In genomic region chr21:33902349-33902748, GRCh38 we compare ENCODE assay signal across 17 cellular contexts. TPM values are rescaled to one million over a fixed set of nuclear protein-coding genes. Genes with fewer than 3 reads are reported as not detected.
DNase-seq lines count a peak whose midpoint lies in the region; ATAC-seq and TF ChIP-seq lines count a peak whose summit lies in the region.
"Had no signal": no experiment of that assay in that cellular context is flagged by ENCODE, and none has a peak within 500 bp of the region (broad histone marks: within the 10 kb centered on the region; RNA-seq: fewer than 3 reads in every experiment).

No MANE protein-coding gene starts in this region.

- H3K9me3 ChIP-seq in H9 (ENCODE audit: control insufficient read depth, low read depth, low read length) (no peaks in the 10 kb centered on the region), psoas muscle (no peaks in the 10 kb centered on the region)
- H3K9me3 ChIP-seq: gastroesophageal sphincter, prostate gland had no signal

- H3K4me1 ChIP-seq in H9 (ENCODE audit: insufficient read depth, low read length) = no peaks in the 10 kb centered on the region
- peaks cover 6% of the 10 kb centered on the region for H3K4me1 ChIP-seq in psoas muscle
- H3K4me1 ChIP-seq: prostate gland had no signal

- no CpG with 5 or more reads among the region's 6 CpGs for WGBS in H9 (ENCODE audit: extremely low coverage, insufficient read length, low lambda C conversion rate)
- WGBS in psoas muscle, 3 donors = 44 to 63% (median 47%) methylated on average over 6 of the region's 6 CpGs

- no peak overlapping the region for H2AK5ac ChIP-seq in H9 (ENCODE audit: insufficient read length, low read length)

- ATAC-seq in left cardiac atrium = peak; percentile 28 to 48
- peak; percentile 77 to 87 (median 81) for ATAC-seq in psoas muscle
- no peak for ATAC-seq in GM18873 (IDR thresholded peaks at IDR 0.05; ENCODE audit: low FRiP score, unreplicated experiment)
- ATAC-seq: effector memory CD8-positive, alpha-beta T cell had no signal

- no peak overlapping the region for H3K18ac ChIP-seq in H9 (ENCODE audit: insufficient read length, low read depth, low read length)

- H4K8ac ChIP-seq in H9 (replicated peaks; ENCODE audit: insufficient read length, low read depth, low read length) = no peak overlapping the region

- H4K20me1 ChIP-seq in H9 (ENCODE audit: control insufficient read depth, insufficient read depth, insufficient read length) = no peaks in the 10 kb centered on the region

- no peak overlapping the region for H3K27ac ChIP-seq in H9 (ENCODE audit: insufficient read length, low read depth, low read length)
- H3K27ac ChIP-seq in psoas muscle = peak overlapping the region; percentile 57
- H3K27ac ChIP-seq: prostate gland, VCaP had no signal

- H3K79me1 ChIP-seq in H9 (ENCODE audit: insufficient read depth, low read depth, low read length, poor library complexity, severe bottlenecking) = no peaks in the 10 kb centered on the region

- H3T11ph ChIP-seq in H9 (ENCODE audit: low read length) = no peak overlapping the region

- no peaks in the 10 kb centered on the region for H3K9me3 Mint-ChIP-seq in H9
- no peaks in the 10 kb centered on the region for H3K9me3 Mint-ChIP-seq in activated T-helper 2 cell treated with anti-CD3 and anti-CD28 coated beads, Interferon-gamma antibody, Interleukin-2, Interleukin-4, amounts not matched to agents 10 μg/mL and 5 μg/mL and 100 μg/mL, durations not matched to agents 14 hours and 24 hours and 36 hours
- H3K9me3 Mint-ChIP-seq: activated CD4-positive, alpha-beta T cell treated with anti-CD3 and anti-CD28 coated beads, Interleukin-2, amount 10 ng/mL, durations not matched to agents 7 days and 5 days; activated naive CD4-positive, alpha-beta T cell treated with anti-CD3 and anti-CD28 coated beads, Interleukin-2, amount 50 U/mL, for 24 hours; CD14-positive monocyte; effector memory CD8-positive, alpha-beta T cell; HFFc6 had no signal

- H3K23ac ChIP-seq in H9 (ENCODE audit: insufficient read length, low read depth, low read length) = no peak overlapping the region

- H3K4me1 Mint-ChIP-seq in H9 = peaks cover 4 to 6% of the 10 kb centered on the region in 2 experiments; a peak in 3 of 4 replicates
- H3K4me1 Mint-ChIP-seq in activated T-helper 2 cell treated with anti-CD3 and anti-CD28 coated beads, Interferon-gamma antibody, Interleukin-2, Interleukin-4, amounts not matched to agents 10 μg/mL and 5 μg/mL and 100 μg/mL, durations not matched to agents 14 hours and 24 hours and 36 hours (ENCODE audit: low read depth) = peaks cover 12% of the 10 kb centered on the region
- H3K4me1 Mint-ChIP-seq: activated naive CD4-positive, alpha-beta T cell treated with anti-CD3 and anti-CD28 coated beads, Interleukin-2, amount 50 U/mL, for 24 hours; CD14-positive monocyte had no signal

- H2BK5ac ChIP-seq in H9 (ENCODE audit: insufficient read length, low read length) = no peak overlapping the region

- H3K36me3 ChIP-seq in psoas muscle (ENCODE audit: insufficient read depth in 1 of 2, low read depth in 1 of 2) = peaks cover 15 to 85% of the 10 kb centered on the region in 2 donors

- no peak overlapping the region for H3K4me3 Mint-ChIP-seq in H9
- H3K4me3 Mint-ChIP-seq in activated T-helper 2 cell treated with anti-CD3 and anti-CD28 coated beads, Interferon-gamma antibody, Interleukin-2, Interleukin-4, amounts not matched to agents 10 μg/mL and 5 μg/mL and 100 μg/mL, durations not matched to agents 14 hours and 24 hours and 36 hours (ENCODE audit: low read depth) = no peak overlapping the region
- H3K4me3 Mint-ChIP-seq: activated CD4-positive, alpha-beta T cell treated with anti-CD3 and anti-CD28 coated beads, Interleukin-2, amount 10 ng/mL, durations not matched to agents 7 days and 5 days; activated naive CD4-positive, alpha-beta T cell treated with anti-CD3 and anti-CD28 coated beads, Interleukin-2, amount 50 U/mL, for 24 hours; CD14-positive monocyte; effector memory CD8-positive, alpha-beta T cell; HFFc6; IgD-negative memory B cell had no signal

- no peak overlapping the region for H2BK12ac ChIP-seq in H9 (ENCODE audit: insufficient read length, low read depth, low read length)

- H3K56ac ChIP-seq in H9 (ENCODE audit: insufficient read length, low read depth, low read length) = no peak overlapping the region

- H3K4me3 ChIP-seq in psoas muscle = no peak overlapping the region
- H3K4me3 ChIP-seq: gastroesophageal sphincter, prostate gland had no signal

- no peak overlapping the region for H4K5ac ChIP-seq in H9 (ENCODE audit: insufficient read length, low read depth, low read length)

- H2AFZ ChIP-seq in H9 (ENCODE audit: low read length) = no peak overlapping the region

- H2BK20ac ChIP-seq in H9 (ENCODE audit: low read depth, low read length, poor library complexity, severe bottlenecking) = no peak overlapping the region

- no peak overlapping the region for H4K91ac ChIP-seq in H9 (ENCODE audit: insufficient read length, low read depth, low read length)

- peaks cover 25 to 52% (median 46%) of the 10 kb centered on the region in 3 experiments; a peak in 6 of 7 replicates for H3K36me3 Mint-ChIP-seq in H9 (ENCODE audit: insufficient read depth in 1 of 3, low read depth in 3 of 3)
- H3K36me3 Mint-ChIP-seq in activated T-helper 2 cell treated with anti-CD3 and anti-CD28 coated beads, Interferon-gamma antibody, Interleukin-2, Interleukin-4, amounts not matched to agents 10 μg/mL and 5 μg/mL and 100 μg/mL, durations not matched to agents 14 hours and 24 hours and 36 hours (ENCODE audit: low read depth) = peaks cover 64% of the 10 kb centered on the region

- H3K27me3 Mint-ChIP-seq in H9 (ENCODE audit: low read depth) = no peaks in the 10 kb centered on the region
- no peaks in the 10 kb centered on the region for H3K27me3 Mint-ChIP-seq in activated T-helper 2 cell treated with anti-CD3 and anti-CD28 coated beads, Interferon-gamma antibody, Interleukin-2, Interleukin-4, amounts not matched to agents 10 μg/mL and 5 μg/mL and 100 μg/mL, durations not matched to agents 14 hours and 24 hours and 36 hours (ENCODE audit: low read depth)
- H3K27me3 Mint-ChIP-seq: activated CD4-positive, alpha-beta T cell treated with anti-CD3 and anti-CD28 coated beads, Interleukin-2, amount 10 ng/mL, durations not matched to agents 7 days and 5 days; activated naive CD4-positive, alpha-beta T cell treated with anti-CD3 and anti-CD28 coated beads, Interleukin-2, amount 50 U/mL, for 24 hours; IgD-negative memory B cell had no signal

- no peak overlapping the region for H2BK120ac ChIP-seq in H9 (ENCODE audit: low read depth, low read length, poor library complexity, severe bottlenecking)

- H3K79me2 ChIP-seq in H9 (ENCODE audit: insufficient read depth, low read length) = no peaks in the 10 kb centered on the region

- peak overlapping the region in 2 of 3 experiments; percentile 74 to 87; a peak in 2 of 7 replicates for H3K27ac Mint-ChIP-seq in H9
- peak overlapping the region; percentile 33 for H3K27ac Mint-ChIP-seq in activated T-helper 2 cell treated with anti-CD3 and anti-CD28 coated beads, Interferon-gamma antibody, Interleukin-2, Interleukin-4, amounts not matched to agents 10 μg/mL and 5 μg/mL and 100 μg/mL, durations not matched to agents 14 hours and 24 hours and 36 hours
- H3K27ac Mint-ChIP-seq: activated naive CD4-positive, alpha-beta T cell treated with anti-CD3 and anti-CD28 coated beads, Interleukin-2, amount 50 U/mL, for 24 hours; effector memory CD8-positive, alpha-beta T cell had no signal

- H3K27me3 ChIP-seq in H9 (ENCODE audit: insufficient read depth, low read length) = no peaks in the 10 kb centered on the region
- no peaks in the 10 kb centered on the region for H3K27me3 ChIP-seq in psoas muscle (ENCODE audit: insufficient read depth in 3 of 3, low read length in 2 of 3)
- H3K27me3 ChIP-seq: gastroesophageal sphincter had no signal

- H3K14ac ChIP-seq in H9 (ENCODE audit: insufficient read depth, low read length) = no peak overlapping the region

- no peak overlapping the region for H3K4ac ChIP-seq in H9 (ENCODE audit: low read depth, low read length)

- no peak for DNase-seq in H9
- DNase-seq in activated T-helper 2 cell treated with anti-CD3 and anti-CD28 coated beads, Interferon-gamma antibody, Interleukin-2, Interleukin-4, amounts not matched to agents 10 μg/mL and 5 μg/mL and 100 μg/mL, durations not matched to agents 14 hours and 24 hours and 36 hours (ENCODE audit: low spot score) = no peak
- no peak for DNase-seq in left cardiac atrium
- DNase-seq in psoas muscle = peak; percentile 40 to 58
- DNase-seq in NCI-H2081 treated with DMSO at 0.1 percent for 48 hours (lab: John Stamatoyannopoulos, UW) = no peak
- no peak for DNase-seq in central memory CD4-positive, alpha-beta T cell
- DNase-seq: effector memory CD8-positive, alpha-beta T cell; stimulated activated CD4-positive, alpha-beta T cell treated with anti-CD3 and anti-CD28 coated beads, Interleukin-2, amount 100 ng/mL, for 24 hours had no signal

- no peak overlapping the region for H3K4me2 ChIP-seq in H9 (ENCODE audit: insufficient read depth, insufficient read length, low read length)

- no peak overlapping the region for H3K9ac ChIP-seq in H9 (ENCODE audit: extremely low read depth, insufficient read length, low read length)

- intact Hi-C loops in activated T-helper 2 cell treated with anti-CD3 and anti-CD28 coated beads, Interferon-gamma antibody, Interleukin-2, Interleukin-4, amounts not matched to agents 10 μg/mL and 5 μg/mL and 100 μg/mL, durations not matched to agents 14 hours and 24 hours and 36 hours (cut with micrococcal nuclease) = no loop called here
- intact Hi-C loops in left cardiac atrium (cut with DNase I) = no loop called here
- intact Hi-C loops in psoas muscle (cut with DNase I) = loop anchor here (5.0 to 10.0 kb wide), 2 partner anchors 258 to 260 kb away; partner anchors contain the start of genes CRYZL1 (in 2 of the 2) and ITSN1 (in 2 of the 2)

- no peak for TF ChIP-seq CTCF in H9 (conservative IDR thresholded peaks at IDR 0.05)
- no peak for TF ChIP-seq CTCF in psoas muscle (IDR thresholded peaks at IDR 0.05)

- no peak overlapping the region for H2BK15ac ChIP-seq in H9 (ENCODE audit: low read depth, low read length)

- H3K23me2 ChIP-seq in H9 (ENCODE audit: insufficient read length, low read depth, low read length, poor library complexity, severe bottlenecking) = no peaks in the 10 kb centered on the region

RNA-seq across cellular contexts. Expression of gene ATP5PO, which starts 13.3 kb away (rescaled TPM):
- total RNA-seq in H9 (2021) = 263 and 275 TPM in 2 replicates
- total RNA-seq in activated T-helper 2 cell treated with anti-CD3 and anti-CD28 coated beads, Interferon-gamma antibody, Interleukin-2, Interleukin-4, amounts not matched to agents 10 μg/mL and 5 μg/mL and 100 μg/mL, durations not matched to agents 14 hours and 24 hours and 36 hours = 185 and 186 TPM in 2 replicates
- 100 to 1,000 TPM; 534 to 568 TPM for total RNA-seq in left cardiac atrium
- 100 to 1,000 TPM; 294 to 473 (median 332) TPM for total RNA-seq in psoas muscle
- 100 to 1,000 TPM; 521 to 680 (median 593) TPM for polyA plus RNA-seq in psoas muscle

Comparison
In these comparisons a context has a peak if more than half of its experiments do, and no peak if none do; other contexts are left out.
1. DNase-seq: peak in psoas muscle (2 of 2); none in H9 (single experiment), activated T-helper 2 cell treated with anti-CD3 and anti-CD28 coated beads, Interferon-gamma antibody, Interleukin-2, Interleukin-4, amounts not matched to agents 10 μg/mL and 5 μg/mL and 100 μg/mL, durations not matched to agents 14 hours and 24 hours and 36 hours (single experiment), left cardiac atrium (single experiment), NCI-H2081 treated with DMSO at 0.1 percent for 48 hours (single experiment) and central memory CD4-positive, alpha-beta T cell (single experiment).
2. intact Hi-C loops: an anchor here in psoas muscle (5.0 to 10.0 kb wide); none called in activated T-helper 2 cell treated with anti-CD3 and anti-CD28 coated beads, Interferon-gamma antibody, Interleukin-2, Interleukin-4, amounts not matched to agents 10 μg/mL and 5 μg/mL and 100 μg/mL, durations not matched to agents 14 hours and 24 hours and 36 hours and left cardiac atrium.